Comparison of ENCODE assay signal across 8 cellular contexts in the genomic region with DNA sequence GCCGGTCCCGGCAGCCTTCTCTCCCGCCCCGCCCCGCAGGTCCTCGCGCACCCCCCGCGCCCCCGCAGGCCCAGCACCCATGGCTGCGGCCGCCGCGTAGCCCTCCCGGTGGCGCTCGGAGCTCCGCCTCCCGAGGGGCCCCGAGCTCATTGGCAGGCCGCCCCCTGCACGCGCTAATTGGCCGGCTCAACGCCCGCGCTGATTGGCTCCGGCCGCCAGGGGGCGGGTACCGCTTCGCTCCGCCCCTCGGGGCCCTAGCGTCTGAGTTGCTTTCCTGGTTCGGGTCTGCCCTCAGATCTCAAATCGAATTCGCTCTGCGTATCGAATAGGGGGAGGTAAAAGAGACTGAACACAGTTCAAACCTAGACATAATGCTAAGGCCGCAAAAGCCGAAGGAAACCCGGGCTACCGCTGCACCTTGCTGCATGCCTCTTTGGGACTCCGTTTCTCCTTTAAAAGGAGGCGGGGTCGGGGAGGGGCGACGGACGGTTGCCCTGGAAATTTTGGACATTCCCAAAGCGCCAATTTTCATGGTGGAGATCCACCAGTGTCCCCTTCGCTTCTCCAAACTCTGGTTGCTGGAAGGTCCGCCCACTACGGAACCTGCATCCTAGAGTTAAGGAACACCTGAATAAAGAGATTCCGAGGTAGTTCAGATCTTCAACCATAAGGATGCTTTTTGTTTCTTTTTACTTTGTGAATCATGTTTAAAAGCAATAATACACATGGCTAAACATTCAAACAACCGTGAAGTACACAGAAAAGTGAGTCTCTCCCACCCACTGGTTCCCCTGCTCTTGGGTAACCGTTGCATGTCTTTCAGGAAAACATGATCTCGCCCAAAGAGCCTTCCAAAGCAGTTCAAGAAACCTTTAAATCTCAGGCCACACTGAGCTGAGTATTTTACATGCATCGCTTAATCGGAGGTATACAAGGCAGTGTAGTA. TPM values are rescaled to one million over a fixed set of nuclear protein-coding genes. Genes with fewer than 3 reads are reported as not detected.
DNase-seq lines count a peak whose midpoint lies in the region; ATAC-seq and TF ChIP-seq lines count a peak whose summit lies in the region.

Gene DEXI (minus strand): TSS at position 117 of the 946 bp plus-strand sequence. CDS start 463 bp downstream, outside the sequence.

- H3K4me1 Mint-ChIP-seq in chondrocyte (ENCODE audit: low read depth) = peaks cover 76% of the 10 kb centered on the region

- peaks cover 5% of the 10 kb centered on the region for H3K36me3 Mint-ChIP-seq in chondrocyte (ENCODE audit: low read depth)

- TF ChIP-seq CTCF in AG09319 (IDR thresholded peaks at IDR 0.05; ENCODE audit: low read depth, low read length) (no peak), chondrocyte (IDR thresholded peaks at IDR 0.05) (no peak)

- ATAC-seq in GM19023 (IDR thresholded peaks at IDR 0.05; ENCODE audit: unreplicated experiment) (peak; percentile 63), HG03196 (IDR thresholded peaks at IDR 0.05; ENCODE audit: unreplicated experiment) (peak; percentile 65)

- H3K4me3 Mint-ChIP-seq in chondrocyte (ENCODE audit: unreplicated experiment) = peak within 1 kb of the TSS; percentile 94

- peak within 1 kb of the TSS; percentile 63 for H3K27ac Mint-ChIP-seq in chondrocyte (ENCODE audit: unreplicated experiment)

- DNase-seq in AG09319 (ENCODE audit: extremely low read depth, low read depth) = peak; percentile 70
- peak; percentile 73 for DNase-seq in NCI-H446 treated with DMSO at 0.1 percent for 48 hours (lab: John Stamatoyannopoulos, UW)
- peak; percentile 90 to 92 for DNase-seq in activated CD4-positive, alpha-beta T cell treated with anti-CD3 and anti-CD28 coated beads for 24 hours (ENCODE audit: low read depth in 2 of 2)
- no peak for DNase-seq in chondrocyte (ENCODE audit: low spot score)
- DNase-seq in kidney tubule cell (ENCODE audit: low spot score) = peak; percentile 92
- peak; percentile 80 to 92 (median 87) for DNase-seq in stimulated activated CD4-positive, alpha-beta T cell treated with anti-CD3 and anti-CD28 coated beads, Interleukin-1b, Interleukin-23, amount 100 ng/mL, for 24 hours (ENCODE audit: low read depth in 4 of 4, low spot score in 1 of 4)

- no peaks in the 10 kb centered on the region for H3K27me3 Mint-ChIP-seq in chondrocyte (ENCODE audit: low read depth)

- H3K9me3 Mint-ChIP-seq in chondrocyte (ENCODE audit: low read depth) = no peaks in the 10 kb centered on the region

RNA-seq across cellular contexts. Expression of gene DEXI, which starts in this region (rescaled TPM):
- total RNA-seq in chondrocyte = 37.2 to 41.1 TPM (median 40.6 TPM) in 3 replicates
